ENCODE assay signal across 9 cellular contexts in the genomic region with DNA sequence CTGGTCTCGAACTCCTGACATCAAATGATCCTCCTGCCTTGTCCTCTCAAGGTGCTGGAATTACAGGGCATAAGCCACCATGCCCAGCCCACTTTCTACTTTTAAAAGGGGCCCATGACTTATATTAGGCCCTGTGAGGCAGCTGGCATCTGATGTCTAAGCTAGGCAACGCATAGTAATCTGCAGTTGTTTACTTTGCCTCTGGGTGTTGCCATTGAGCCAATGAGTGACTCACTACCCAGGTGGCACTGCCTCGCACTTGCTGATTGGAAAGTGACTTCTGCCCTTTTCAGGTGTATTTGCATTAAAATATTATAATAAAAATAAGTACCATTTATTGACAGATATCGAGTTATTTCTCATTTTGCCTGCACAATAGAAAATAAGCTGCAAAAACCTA.
DNase-seq lines count a peak whose midpoint lies in the region; ATAC-seq, FAIRE-seq and TF ChIP-seq lines count a peak whose summit lies in the region.
"Had no signal": no experiment of that assay in that cellular context is flagged by ENCODE, and none has a peak within 500 bp of the region (broad histone marks: within the 10 kb centered on the region; RNA-seq: fewer than 3 reads in every experiment).

No MANE protein-coding gene starts in this region.

- H2AFZ ChIP-seq in keratinocyte (ENCODE audit: control insufficient read depth, low read length) = no peak overlapping the region
- H2AFZ ChIP-seq: parathyroid adenoma had no signal

- H3K4me1 Mint-ChIP-seq in immature natural killer cell = peaks cover 8 to 9% of the 10 kb centered on the region in 2 donors

- H3K36me3 Mint-ChIP-seq in immature natural killer cell = no peaks in the 10 kb centered on the region

- H3K27ac Mint-ChIP-seq in immature natural killer cell = no peak overlapping the region

- dilution Hi-C loops in keratinocyte (cut with MboI; ENCODE audit: extremely low pct_ligation_motif_present, low sequenced_read_pairs) = no loop called here

- no peaks in the 10 kb centered on the region for H3K9me1 ChIP-seq in keratinocyte (ENCODE audit: control insufficient read depth, extremely low read depth, insufficient read depth, low read length)

- FAIRE-seq in keratinocyte (lab: Jason Lieb, UNC) = peak; percentile 67

- no peak overlapping the region for H3K4me3 ChIP-seq in keratinocyte (ENCODE audit: control insufficient read depth in 2 of 3, extremely low read depth in 1 of 3, insufficient read depth in 2 of 3, low read depth in 1 of 3, low read length in 3 of 3)

- H3K9ac ChIP-seq in keratinocyte (ENCODE audit: control insufficient read depth, extremely low read depth, insufficient read depth, low read length) = no peak overlapping the region
- H3K9ac ChIP-seq: parathyroid adenoma had no signal

- H3K4me3 Mint-ChIP-seq in immature natural killer cell = no peak overlapping the region

- no peaks in the 10 kb centered on the region for H3K79me2 ChIP-seq in keratinocyte (ENCODE audit: control insufficient read depth, insufficient read depth, low read length)
- H3K79me2 ChIP-seq: parathyroid adenoma had no signal

- peak; percentile 35 for DNase-seq in activated CD4-positive, alpha-beta T cell treated with anti-CD3 and anti-CD28 coated beads for 48 hours
- no peak for DNase-seq in activated CD4-positive, alpha-beta T cell treated with anti-CD3 and anti-CD28 coated beads, Interleukin-2, amount 50 U/mL, for 4 hours
- DNase-seq in keratinocyte (ENCODE audit: low read depth, low spot score) (peak; percentile 33), immature natural killer cell (no peak)

- no peaks in the 10 kb centered on the region for H3K4me1 ChIP-seq in keratinocyte (ENCODE audit: control insufficient read depth, extremely low read depth, insufficient read depth, low read length)
- H3K4me1 ChIP-seq: parathyroid adenoma had no signal

- peak; percentile 14 to 76 (median 54) for TF ChIP-seq CTCF in keratinocyte (optimal IDR thresholded peaks at IDR 0.05 in 1 of 3, IDR thresholded peaks at IDR 0.05 in 1 of 3, conservative IDR thresholded peaks at IDR 0.05 in 1 of 3; ENCODE audit: extremely low read depth in 1 of 3, insufficient read depth in 2 of 3, low read length in 3 of 3)

- peaks cover 0 to 2% (median 0%) of the 10 kb centered on the region in 6 donors for H3K9me3 Mint-ChIP-seq in immature natural killer cell

- peaks cover 4 to 10% (median 8%) of the 10 kb centered on the region in 3 donors for H3K27me3 Mint-ChIP-seq in immature natural killer cell (ENCODE audit: low read depth in 3 of 3)

- no peaks in the 10 kb centered on the region for H4K20me1 ChIP-seq in keratinocyte (ENCODE audit: control insufficient read depth, extremely low read depth, insufficient read depth, low read length)

- no peaks in the 10 kb centered on the region for H3K36me3 ChIP-seq in keratinocyte (ENCODE audit: control insufficient read depth in 2 of 2, extremely low read depth in 1 of 2, insufficient read depth in 2 of 2, low read length in 2 of 2)

- no peaks in the 10 kb centered on the region for H3K9me3 ChIP-seq in keratinocyte (ENCODE audit: control insufficient read depth, low read depth, low read length)

- peaks cover 3% of the 10 kb centered on the region for H3K27me3 ChIP-seq in keratinocyte (ENCODE audit: control insufficient read depth, extremely low read depth, insufficient read depth, low read length)

- ATAC-seq in HG02870 (IDR thresholded peaks at IDR 0.05; ENCODE audit: unreplicated experiment) (peak; percentile 51), SK-N-SH treated with all-trans-retinoic acid at 6 μM for 48 hours (peak; percentile 94), HG03045 (IDR thresholded peaks at IDR 0.05; ENCODE audit: unreplicated experiment) (no peak), HG03565 (IDR thresholded peaks at IDR 0.05; ENCODE audit: unreplicated experiment) (no peak)

- H3K4me2 ChIP-seq in keratinocyte (ENCODE audit: control insufficient read depth, extremely low read depth, insufficient read depth, low read depth, low read length) = no peak overlapping the region

- no peak overlapping the region for H3K27ac ChIP-seq in keratinocyte (ENCODE audit: control insufficient read depth, insufficient read depth, low read length)
- H3K27ac ChIP-seq: parathyroid adenoma had no signal

TF ChIP-seq in SK-N-SH treated with all-trans-retinoic acid at 6 μM for 48 hours, 23 proteins besides CTCF, POLR2A, EP300 and RAD21:
- TF ChIP-seq, protein P1, sequence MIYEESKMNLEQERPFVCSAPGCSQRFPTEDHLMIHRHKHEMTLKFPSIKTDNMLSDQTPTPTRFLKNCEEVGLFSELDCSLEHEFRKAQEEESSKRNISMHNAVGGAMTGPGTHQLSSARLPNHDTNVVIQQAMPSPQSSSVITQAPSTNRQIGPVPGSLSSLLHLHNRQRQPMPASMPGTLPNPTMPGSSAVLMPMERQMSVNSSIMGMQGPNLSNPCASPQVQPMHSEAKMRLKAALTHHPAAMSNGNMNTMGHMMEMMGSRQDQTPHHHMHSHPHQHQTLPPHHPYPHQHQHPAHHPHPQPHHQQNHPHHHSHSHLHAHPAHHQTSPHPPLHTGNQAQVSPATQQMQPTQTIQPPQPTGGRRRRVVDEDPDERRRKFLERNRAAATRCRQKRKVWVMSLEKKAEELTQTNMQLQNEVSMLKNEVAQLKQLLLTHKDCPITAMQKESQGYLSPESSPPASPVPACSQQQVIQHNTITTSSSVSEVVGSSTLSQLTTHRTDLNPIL (CRISPR knock-in tag; IDR thresholded peaks at IDR 0.05; ENCODE audit: low read depth) = no peak
- TF ChIP-seq BACH2 (CRISPR knock-in tag; IDR thresholded peaks at IDR 0.05; ENCODE audit: borderline replicate concordance) (no peak), OSR1 (CRISPR knock-in tag; IDR thresholded peaks at IDR 0.05) (no peak), ZC3H10 (CRISPR knock-in tag; IDR thresholded peaks at IDR 0.05) (no peak), TCF4 (CRISPR knock-in tag; IDR thresholded peaks at IDR 0.05; ENCODE audit: borderline replicate concordance) (no peak), ARNTL (CRISPR knock-in tag; IDR thresholded peaks at IDR 0.05; ENCODE audit: borderline replicate concordance, low read depth) (no peak), GLIS3 (CRISPR knock-in tag; IDR thresholded peaks at IDR 0.05) (no peak), ZNF565 (CRISPR knock-in tag; conservative IDR thresholded peaks at IDR 0.05; ENCODE audit: low read depth) (no peak)
- TF ChIP-seq, protein P2, sequence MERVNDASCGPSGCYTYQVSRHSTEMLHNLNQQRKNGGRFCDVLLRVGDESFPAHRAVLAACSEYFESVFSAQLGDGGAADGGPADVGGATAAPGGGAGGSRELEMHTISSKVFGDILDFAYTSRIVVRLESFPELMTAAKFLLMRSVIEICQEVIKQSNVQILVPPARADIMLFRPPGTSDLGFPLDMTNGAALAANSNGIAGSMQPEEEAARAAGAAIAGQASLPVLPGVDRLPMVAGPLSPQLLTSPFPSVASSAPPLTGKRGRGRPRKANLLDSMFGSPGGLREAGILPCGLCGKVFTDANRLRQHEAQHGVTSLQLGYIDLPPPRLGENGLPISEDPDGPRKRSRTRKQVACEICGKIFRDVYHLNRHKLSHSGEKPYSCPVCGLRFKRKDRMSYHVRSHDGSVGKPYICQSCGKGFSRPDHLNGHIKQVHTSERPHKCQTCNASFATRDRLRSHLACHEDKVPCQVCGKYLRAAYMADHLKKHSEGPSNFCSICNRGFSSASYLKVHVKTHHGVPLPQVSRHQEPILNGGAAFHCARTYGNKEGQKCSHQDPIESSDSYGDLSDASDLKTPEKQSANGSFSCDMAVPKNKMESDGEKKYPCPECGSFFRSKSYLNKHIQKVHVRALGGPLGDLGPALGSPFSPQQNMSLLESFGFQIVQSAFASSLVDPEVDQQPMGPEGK (CRISPR knock-in tag; IDR thresholded peaks at IDR 0.05; ENCODE audit: borderline replicate concordance) = no peak
- TF ChIP-seq, protein P3, sequence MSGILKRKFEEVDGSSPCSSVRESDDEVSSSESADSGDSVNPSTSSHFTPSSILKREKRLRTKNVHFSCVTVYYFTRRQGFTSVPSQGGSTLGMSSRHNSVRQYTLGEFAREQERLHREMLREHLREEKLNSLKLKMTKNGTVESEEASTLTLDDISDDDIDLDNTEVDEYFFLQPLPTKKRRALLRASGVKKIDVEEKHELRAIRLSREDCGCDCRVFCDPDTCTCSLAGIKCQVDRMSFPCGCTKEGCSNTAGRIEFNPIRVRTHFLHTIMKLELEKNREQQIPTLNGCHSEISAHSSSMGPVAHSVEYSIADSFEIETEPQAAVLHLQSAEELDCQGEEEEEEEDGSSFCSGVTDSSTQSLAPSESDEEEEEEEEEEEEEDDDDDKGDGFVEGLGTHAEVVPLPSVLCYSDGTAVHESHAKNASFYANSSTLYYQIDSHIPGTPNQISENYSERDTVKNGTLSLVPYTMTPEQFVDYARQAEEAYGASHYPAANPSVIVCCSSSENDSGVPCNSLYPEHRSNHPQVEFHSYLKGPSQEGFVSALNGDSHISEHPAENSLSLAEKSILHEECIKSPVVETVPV (CRISPR knock-in tag; IDR thresholded peaks at IDR 0.05) = no peak
TF ChIP-seq in SK-N-SH treated with all-trans-retinoic acid at 6 μM for 48 hours: peak in this region for 0.

Comparison
In these comparisons a context has a peak if more than half of its experiments do, and no peak if none do; other contexts are left out.
1. DNase-seq: peak in activated CD4-positive, alpha-beta T cell treated with anti-CD3 and anti-CD28 coated beads for 48 hours (single experiment) and keratinocyte (single experiment); none in activated CD4-positive, alpha-beta T cell treated with anti-CD3 and anti-CD28 coated beads, Interleukin-2, amount 50 U/mL, for 4 hours (0 of 2) and immature natural killer cell (0 of 3).
2. ATAC-seq: peak in HG02870 (single experiment) and SK-N-SH treated with all-trans-retinoic acid at 6 μM for 48 hours (single experiment); none in HG03045 (single experiment) and HG03565 (single experiment).